18 cellular contexts compared by ENCODE assay signal in genomic region chr10:71143170-71143569, GRCh38.
"Had no signal": no experiment of that assay in that cellular context is flagged by ENCODE, and none has a peak within 500 bp of the region (broad histone marks: within the 10 kb centered on the region; RNA-seq: fewer than 3 reads in every experiment).

No MANE protein-coding gene starts in this region.

- H3K36me3 ChIP-seq: left lung, prostate gland, spleen, transverse colon had no signal

- DNase-seq: effector memory CD4-positive, alpha-beta T cell; islet precursor cell; left lung; mesenchymal stem cell; midbrain; occipital lobe; spleen; stimulated activated CD4-positive, alpha-beta T cell treated with anti-CD3 and anti-CD28 coated beads, Interleukin-15, amount 100 ng/mL, for 24 hours; stimulated activated CD4-positive, alpha-beta T cell treated with anti-CD3 and anti-CD28 coated beads, Interleukin-1b, Interleukin-23, amount 100 ng/mL, for 48 hours; stimulated activated CD4-positive, alpha-beta T cell treated with anti-CD3 and anti-CD28 coated beads, Interleukin-4, amount 100 ng/mL, for 24 hours; transverse colon had no signal

- ATAC-seq: esophagus mucosa; left lung; natural killer cell treated with Interleukin-12 subunit alpha and Interleukin-12 subunit beta and Interleukin-15 and Interleukin-18, amount 100 ng/mL, for 72 hours; sciatic nerve; stimulated activated memory B cell treated with anti-CD40 and anti-IgM and Interleukin-4, amounts not matched to agents 10 μg/mL and 1 μg/mL and 100 μg/mL, for 72 hours had no signal

- H3K4me1 ChIP-seq: left lung, parathyroid adenoma, prostate gland, spleen, transverse colon had no signal

- H3K4me3 ChIP-seq: left lung, lung, prostate gland, spleen, transverse colon had no signal

- H3K27ac ChIP-seq: left lung, parathyroid adenoma, prostate gland, spleen, transverse colon had no signal

- H3K9me3 ChIP-seq: left lung, prostate gland, spleen, transverse colon had no signal
